Comparison of ENCODE assay signal across 1 cellular context in genomic region chr13:109569938-109570711, GRCh38.
A peak's percentile ranks its signal among the peaks of the same experiment; 100 is the strongest.
TF ChIP-seq lines count a peak whose summit lies in the region.

No MANE protein-coding gene starts in this region.

TF ChIP-seq in GM12878, 131 proteins besides CTCF, POLR2A, EP300 and RAD21 (continued from another document):
- TF ChIP-seq, protein P1, sequence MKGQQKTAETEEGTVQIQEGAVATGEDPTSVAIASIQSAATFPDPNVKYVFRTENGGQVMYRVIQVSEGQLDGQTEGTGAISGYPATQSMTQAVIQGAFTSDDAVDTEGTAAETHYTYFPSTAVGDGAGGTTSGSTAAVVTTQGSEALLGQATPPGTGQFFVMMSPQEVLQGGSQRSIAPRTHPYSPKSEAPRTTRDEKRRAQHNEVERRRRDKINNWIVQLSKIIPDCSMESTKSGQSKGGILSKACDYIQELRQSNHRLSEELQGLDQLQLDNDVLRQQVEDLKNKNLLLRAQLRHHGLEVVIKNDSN (IDR thresholded peaks at IDR 0.05; ENCODE audit: borderline replicate concordance, extremely low read length, insufficient read depth, low read depth, low read length), result no peak
- TF ChIP-seq RUNX3 (IDR thresholded peaks at IDR 0.05; ENCODE audit: low read length), result peak; percentile 48
